ENCODE assay signal across 18 cellular contexts in genomic region chr1:226986496-226987178, GRCh38. TPM values are rescaled to one million over a fixed set of nuclear protein-coding genes. Genes with fewer than 3 reads are reported as not detected.
A peak's percentile ranks its signal among the peaks of the same experiment; 100 is the strongest.
DNase-seq lines count a peak whose midpoint lies in the region; ATAC-seq, FAIRE-seq and TF ChIP-seq lines count a peak whose summit lies in the region.
"Had no signal": no experiment of that assay in that cellular context is flagged by ENCODE, and none has a peak within 500 bp of the region (broad histone marks: within the 10 kb centered on the region; RNA-seq: fewer than 3 reads in every experiment).

No MANE protein-coding gene starts in this region.

- ATAC-seq in heart left ventricle = no peak
- no peak for ATAC-seq in natural killer cell
- ATAC-seq: activated CD4-positive, alpha-beta T cell treated with anti-CD3 and anti-CD28 coated beads for 36 hours had no signal

- H3K4me3 Mint-ChIP-seq in Caco-2 (ENCODE audit: unreplicated experiment) (no peak overlapping the region), natural killer cell (no peak overlapping the region)
- H3K4me3 Mint-ChIP-seq: activated CD4-positive, alpha-beta T cell treated with anti-CD3 and anti-CD28 coated beads for 36 hours; activated naive CD8-positive, alpha-beta T cell treated with anti-CD3 and anti-CD28 coated beads for 36 hours; endodermal cell had no signal

- H3K27me3 Mint-ChIP-seq in Caco-2 (ENCODE audit: insufficient read depth, unreplicated experiment) = no peaks in the 10 kb centered on the region
- no peaks in the 10 kb centered on the region for H3K27me3 Mint-ChIP-seq in natural killer cell (ENCODE audit: low read depth in 2 of 2)
- H3K27me3 Mint-ChIP-seq: activated CD4-positive, alpha-beta T cell treated with anti-CD3 and anti-CD28 coated beads for 36 hours; activated naive CD8-positive, alpha-beta T cell treated with anti-CD3 and anti-CD28 coated beads for 36 hours had no signal

- peaks cover 57% of the 10 kb centered on the region for H3K36me3 Mint-ChIP-seq in Caco-2 (ENCODE audit: insufficient read depth, unreplicated experiment)
- no peaks in the 10 kb centered on the region for H3K36me3 Mint-ChIP-seq in natural killer cell
- H3K36me3 Mint-ChIP-seq: activated naive CD8-positive, alpha-beta T cell treated with anti-CD3 and anti-CD28 coated beads for 36 hours had no signal

- no peak for DNase-seq in Caco-2
- no peak for DNase-seq in PC-9
- no peak for DNase-seq in heart left ventricle
- DNase-seq in spleen = peak; percentile 65
- no peak for DNase-seq in RCC 7860 (ENCODE audit: low spot score)
- no peak for DNase-seq in NCI-H2171 treated with DMSO at 0.1 percent for 48 hours (lab: John Stamatoyannopoulos, UW)
- DNase-seq in tibial nerve (ENCODE audit: low spot score in 2 of 2) = no peak
- no peak for DNase-seq in natural killer cell
- DNase-seq: activated CD4-positive, alpha-beta T cell treated with anti-CD3 and anti-CD28 coated beads for 36 hours; activated naive CD8-positive, alpha-beta T cell treated with anti-CD3 and anti-CD28 coated beads for 36 hours; activated T-cell treated with anti-CD3 and anti-CD28 coated beads, Interleukin-2, amount 50 U/mL, for 1 hour; DMS 273 treated with DMSO at 0.1 percent for 48 hours; endodermal cell; mesendoderm; NCI-H1092; NCI-H2171; SHP77 had no signal

- no peaks in the 10 kb centered on the region for H3K9me3 ChIP-seq in Caco-2
- H3K9me3 ChIP-seq in PC-9 (ENCODE audit: insufficient read depth, low read depth) = no peaks in the 10 kb centered on the region
- no peaks in the 10 kb centered on the region for H3K9me3 ChIP-seq in heart left ventricle
- H3K9me3 ChIP-seq in spleen = no peaks in the 10 kb centered on the region
- H3K9me3 ChIP-seq in tibial nerve = peaks cover 0 to 8% (median 0%) of the 10 kb centered on the region in 4 donors

- no peaks in the 10 kb centered on the region for H3K79me2 ChIP-seq in PC-9 (ENCODE audit: low read depth)

- H3K9me3 Mint-ChIP-seq in Caco-2 (ENCODE audit: unreplicated experiment) = no peaks in the 10 kb centered on the region
- no peaks in the 10 kb centered on the region for H3K9me3 Mint-ChIP-seq in natural killer cell
- H3K9me3 Mint-ChIP-seq: activated naive CD8-positive, alpha-beta T cell treated with anti-CD3 and anti-CD28 coated beads for 36 hours; endodermal cell had no signal

- TF ChIP-seq EP300 in tibial nerve (IDR thresholded peaks at IDR 0.05) = no peak

- TSS peak; percentile 92 for BruUV-seq in Caco-2 (replicated peaks; lab: Mats Ljungman, UMichigan)
- TSS peak; percentile 26 for BruUV-seq in PC-9 (replicated peaks; lab: Mats Ljungman, UMichigan)

- H2AFZ ChIP-seq in PC-9 = no peak overlapping the region

- FAIRE-seq in RCC 7860 (lab: Jason Lieb, UNC) = no peak
- FAIRE-seq: bronchial epithelial cell had no signal

- no peak overlapping the region for H3K4me3 ChIP-seq in Caco-2 (ENCODE audit: low read depth, low read length)
- no peak overlapping the region for H3K4me3 ChIP-seq in PC-9
- H3K4me3 ChIP-seq in heart left ventricle = no peak overlapping the region
- H3K4me3 ChIP-seq in spleen = no peak overlapping the region
- no peak overlapping the region for H3K4me3 ChIP-seq in tibial nerve

- H3K36me3 ChIP-seq in Caco-2 (ENCODE audit: control insufficient read depth, insufficient read depth, low read length) (peaks cover 1% of the 10 kb centered on the region), PC-9 (ENCODE audit: low read depth) (no peaks in the 10 kb centered on the region), heart left ventricle (peaks cover 0 to 64% (median 48%) of the 10 kb centered on the region in 9 donors), spleen (peaks cover 0 to 65% (median 54%) of the 10 kb centered on the region in 6 donors), tibial nerve (peaks cover 0 to 77% (median 10%) of the 10 kb centered on the region in 3 donors)

- intact Hi-C loops in Caco-2 (cut with micrococcal nuclease; ENCODE audit: unreplicated experiment) = loop anchor here (5.0 kb wide), 1 partner anchor 39 kb away; no protein-coding TSS in a partner anchor
- intact Hi-C loops in PC-9 (cut with micrococcal nuclease; ENCODE audit: unreplicated experiment) = loop anchor here (10.0 kb wide), 1 partner anchor 362 kb away; no protein-coding TSS in a partner anchor
- intact Hi-C loops in heart left ventricle (cut with DNase I) = loop anchor here in 4 of 10 donors (5.0 kb wide), 4 partner anchors 44 to 74 kb away; partner anchors contain the start of gene COQ8A (in 1 of the 4)
- intact Hi-C loops in spleen (cut with DNase I; ENCODE audit: low total_unique reads) = no loop called here
- intact Hi-C loops in natural killer cell (cut with micrococcal nuclease) = no loop called here

- TF ChIP-seq CTCF in Caco-2 (IDR thresholded peaks at IDR 0.05; ENCODE audit: insufficient read depth in 1 of 2, low read depth in 1 of 2, low read length in 1 of 2, severe bottlenecking in 1 of 2, unreplicated experiment in 1 of 2) (no peak), PC-9 (conservative IDR thresholded peaks at IDR 0.05) (no peak), heart left ventricle (IDR thresholded peaks at IDR 0.05) (no peak), spleen (IDR thresholded peaks at IDR 0.05 in 8 of 11, conservative IDR thresholded peaks at IDR 0.05 in 3 of 11) (no peak), tibial nerve (IDR thresholded peaks at IDR 0.05) (no peak), natural killer cell (IDR thresholded peaks at IDR 0.05) (no peak)

- no peaks in the 10 kb centered on the region for H3K9me2 ChIP-seq in PC-9 (ENCODE audit: insufficient read depth)

- no peaks in the 10 kb centered on the region for H4K20me1 ChIP-seq in PC-9 (ENCODE audit: insufficient read depth)

- no peak overlapping the region for H3K4me2 ChIP-seq in PC-9

- H3K27me3 ChIP-seq in Caco-2 (replicated peaks; ENCODE audit: control insufficient read depth, insufficient read depth, low read length) (no peaks in the 10 kb centered on the region), PC-9 (ENCODE audit: insufficient read depth, low read depth) (no peaks in the 10 kb centered on the region), heart left ventricle (no peaks in the 10 kb centered on the region), spleen (replicated peaks in 1 of 7) (no peaks in the 10 kb centered on the region), tibial nerve (no peaks in the 10 kb centered on the region)

- H3F3A ChIP-seq in PC-9 (ENCODE audit: insufficient read depth, low read depth) = peaks cover 16% of the 10 kb centered on the region; the same call in 1 of the 2 replicates

- POLR2A ChIA-PET in Caco-2 (lab: Charles Lee) = no interaction called here
- POLR2A ChIA-PET in PC-9 (lab: Charles Lee; ENCODE audit: unreplicated experiment) = no interaction called here

- H3K27ac Mint-ChIP-seq in Caco-2 (ENCODE audit: unreplicated experiment) (peak overlapping the region; percentile 45), natural killer cell (no peak overlapping the region)
- H3K27ac Mint-ChIP-seq: activated CD4-positive, alpha-beta T cell treated with anti-CD3 and anti-CD28 coated beads for 36 hours had no signal

- H3K27ac ChIP-seq in PC-9 (no peak overlapping the region), heart left ventricle (peak overlapping the region in 9 of 12 donors; percentile 13 to 96 (median 79)), spleen (peak overlapping the region in 3 of 8 donors; percentile 20 to 84 (median 28)), tibial nerve (peak overlapping the region in 1 of 4 donors; percentile 25)

- peaks cover 8% of the 10 kb centered on the region for H3K4me1 ChIP-seq in Caco-2
- peaks cover 10% of the 10 kb centered on the region; the same call in 1 of the 2 replicates for H3K4me1 ChIP-seq in PC-9 (replicated peaks; ENCODE audit: insufficient read depth)
- H3K4me1 ChIP-seq in heart left ventricle = peaks cover 0 to 93% (median 42%) of the 10 kb centered on the region in 12 donors
- H3K4me1 ChIP-seq in spleen = peaks cover 7 to 46% (median 29%) of the 10 kb centered on the region in 6 donors
- peaks cover 0 to 13% (median 0%) of the 10 kb centered on the region in 4 donors for H3K4me1 ChIP-seq in tibial nerve

- H3K4me1 Mint-ChIP-seq in Caco-2 (ENCODE audit: low read depth, unreplicated experiment) (peaks cover 13% of the 10 kb centered on the region), natural killer cell (peaks cover 14 to 16% of the 10 kb centered on the region in 2 donors)

- WGBS in heart left ventricle, 4 donors = 79 to 84% (median 81%) methylated on average over 21 of the region's 21 CpGs
- whole genome bisulfite sequencing in spleen, 5 donors = 88 to 94% (median 92%) methylated on average over 17 to 21 of the region's 21 CpGs
- 74 to 80% methylated on average over 16 to 21 of the region's 21 CpGs for WGBS in tibial nerve, 2 donors

- TF ChIP-seq POLR2A in heart left ventricle (IDR thresholded peaks at IDR 0.05) (no peak), spleen (IDR thresholded peaks at IDR 0.05) (no peak), tibial nerve (IDR thresholded peaks at IDR 0.05) (no peak)

- CTCF ChIA-PET in Caco-2 (lab: Charles Lee) = no interaction called here
- CTCF ChIA-PET in PC-9 (lab: Charles Lee) = no interaction called here

RNA-seq across cellular contexts. Expression of gene COQ8A, which starts 46.5 kb away (rescaled TPM):
- total RNA-seq in Caco-2 (2022) = 50.0 and 57.2 TPM in 2 replicates
- 32.9 and 37.9 TPM in 2 replicates for total RNA-seq in PC-9 (2021)
- total RNA-seq in heart left ventricle = 100 to 1,000 TPM; 141 to 915 (median 310) TPM
- polyA plus RNA-seq in heart left ventricle = 100 to 1,000 TPM; 193 to 243 TPM
- 10 to 100 TPM; 31.0 to 44.7 (median 38.1) TPM for total RNA-seq in spleen
- polyA plus RNA-seq in spleen = 10 to 100 TPM; 44.9 to 59.4 (median 52.4) TPM
- total RNA-seq in tibial nerve = 10 to 100 TPM; 39.9 to 60.7 (median 55.5) TPM
- total RNA-seq in natural killer cell = 10 to 100 TPM; 42.9 to 59.7 (median 56.2) TPM

Comparison
In these comparisons a context has a peak if more than half of its experiments do, and no peak if none do; other contexts are left out.
1. intact Hi-C loops: an anchor here in Caco-2 (5.0 kb wide) and PC-9 (10.0 kb wide); none called in spleen and natural killer cell.